10 cellular contexts compared by ENCODE assay signal in the genomic region with DNA sequence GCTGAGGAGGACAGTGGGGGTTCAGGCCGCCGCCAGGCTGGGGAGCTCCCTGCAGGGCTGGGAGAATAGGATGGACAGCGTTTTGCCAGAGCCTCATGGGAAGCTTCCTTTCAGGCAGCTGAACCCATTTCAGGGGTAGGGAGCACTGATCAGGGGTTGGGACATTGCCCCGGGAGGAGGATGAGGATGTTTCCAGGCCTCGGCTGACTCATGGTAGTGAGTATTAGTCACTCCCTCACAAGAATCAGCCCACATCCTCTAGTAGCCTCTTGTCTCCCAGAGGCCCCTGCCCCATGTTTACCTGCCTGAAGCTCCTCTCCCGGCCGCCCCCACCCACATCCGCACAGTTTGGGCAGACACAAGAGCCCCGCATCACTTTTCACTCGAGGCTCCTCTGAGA.
DNase-seq lines count a peak whose midpoint lies in the region; ATAC-seq, FAIRE-seq and TF ChIP-seq lines count a peak whose summit lies in the region.
"Had no signal": no experiment of that assay in that cellular context is flagged by ENCODE, and none has a peak within 500 bp of the region (broad histone marks: within the 10 kb centered on the region; RNA-seq: fewer than 3 reads in every experiment).

No MANE protein-coding gene starts in this region.

- H3K79me2 ChIP-seq in astrocyte (ENCODE audit: insufficient read depth, low read length) = no peaks in the 10 kb centered on the region

- H3K4me1 Mint-ChIP-seq in astrocyte (ENCODE audit: low read depth, unreplicated experiment) = peaks cover 26% of the 10 kb centered on the region

- no peak overlapping the region for H3K4me3 Mint-ChIP-seq in astrocyte (ENCODE audit: unreplicated experiment)

- TF ChIP-seq CTCF in astrocyte (IDR thresholded peaks at IDR 0.05; ENCODE audit: insufficient read depth, low read depth, low read length) (no peak), lower lobe of right lung (IDR thresholded peaks at IDR 0.05) (no peak)

- peaks cover 7% of the 10 kb centered on the region for H3K9me3 Mint-ChIP-seq in astrocyte (ENCODE audit: unreplicated experiment)

- no peaks in the 10 kb centered on the region for H3K36me3 ChIP-seq in BLaER1 treated with 17β-estradiol and CSF1 and Interleukin-3, amounts not matched to agents 10 nM and 100 nM
- H3K36me3 ChIP-seq in astrocyte (ENCODE audit: insufficient read depth, low read length) (no peaks in the 10 kb centered on the region), lower lobe of right lung (no peaks in the 10 kb centered on the region)

- no peak overlapping the region for H3K27ac Mint-ChIP-seq in astrocyte (ENCODE audit: unreplicated experiment)

- peak overlapping the region; percentile 9 for H2AFZ ChIP-seq in astrocyte (ENCODE audit: low read depth, low read length)

- H3K9me3 ChIP-seq in BLaER1 treated with 17β-estradiol and CSF1 and Interleukin-3, amounts not matched to agents 10 nM and 100 nM (replicated peaks in 1 of 11) = peaks cover 0 to 18% (median 8%) of the 10 kb centered on the region in 11 experiments; a peak in 8 of 22 replicates
- H3K9me3 ChIP-seq in astrocyte (ENCODE audit: insufficient read depth, low read depth, low read length) = no peaks in the 10 kb centered on the region
- H3K9me3 ChIP-seq in lower lobe of right lung = no peaks in the 10 kb centered on the region

- peak overlapping the region; percentile 53 to 86 (median 64) for H3K4me2 ChIP-seq in BLaER1 treated with 17β-estradiol and CSF1 and Interleukin-3, amounts not matched to agents 10 nM and 100 nM
- H3K4me2 ChIP-seq in astrocyte (ENCODE audit: low read length) = peak overlapping the region; percentile 32

- H3K4me1 ChIP-seq in BLaER1 treated with 17β-estradiol and CSF1 and Interleukin-3, amounts not matched to agents 10 nM and 100 nM = peaks cover 17 to 71% (median 32%) of the 10 kb centered on the region in 10 experiments
- H3K4me1 ChIP-seq in astrocyte (ENCODE audit: insufficient read depth, low read length) (peaks cover 17% of the 10 kb centered on the region), lower lobe of right lung (peaks cover 10% of the 10 kb centered on the region)

- H3K27me3 Mint-ChIP-seq in astrocyte (ENCODE audit: low read depth, unreplicated experiment) = no peaks in the 10 kb centered on the region

- peaks cover 4% of the 10 kb centered on the region for H3K36me3 Mint-ChIP-seq in astrocyte (ENCODE audit: low read depth, unreplicated experiment)

- peak overlapping the region in 2 of 11 experiments; percentile 27 to 40; a peak in 2 of 22 replicates for H3K9ac ChIP-seq in BLaER1 treated with 17β-estradiol and CSF1 and Interleukin-3, amounts not matched to agents 10 nM and 100 nM
- H3K9ac ChIP-seq in astrocyte (ENCODE audit: low read length) = no peak overlapping the region

- DNase-seq in HPDE6-E6E7 (ENCODE audit: extremely low spot score) = peak; percentile 80
- peak; percentile 78 for DNase-seq in astrocyte (ENCODE audit: low read depth)
- no peak for DNase-seq in lower lobe of right lung
- DNase-seq in NCI-H146 (lab: John Stamatoyannopoulos, UW) = no peak
- no peak for DNase-seq in cerebellum (ENCODE audit: low spot score)
- DNase-seq in putamen (ENCODE audit: low spot score) = no peak
- DNase-seq: left ventricle myocardium superior, NCI-H2171 treated with DMSO at 0.1 percent for 48 hours had no signal

- peak; percentile 30 to 38 for ATAC-seq in lower lobe of right lung
- ATAC-seq in GM21423 (IDR thresholded peaks at IDR 0.05; ENCODE audit: unreplicated experiment) = no peak
- ATAC-seq: left ventricle myocardium superior had no signal

- H3K4me3 ChIP-seq in BLaER1 treated with 17β-estradiol and CSF1 and Interleukin-3, amounts not matched to agents 10 nM and 100 nM = no peak overlapping the region
- H3K4me3 ChIP-seq in astrocyte (ENCODE audit: insufficient read depth, low read depth, low read length) (no peak overlapping the region), lower lobe of right lung (no peak overlapping the region)

- H4K20me1 ChIP-seq in BLaER1 treated with 17β-estradiol and CSF1 and Interleukin-3, amounts not matched to agents 10 nM and 100 nM = no peaks in the 10 kb centered on the region
- H4K20me1 ChIP-seq in astrocyte (ENCODE audit: insufficient read depth, low read length) = no peaks in the 10 kb centered on the region

- intact Hi-C loops in lower lobe of right lung (cut with DNase I) = no loop called here

- no peaks in the 10 kb centered on the region for H3K27me3 ChIP-seq in BLaER1 treated with 17β-estradiol and CSF1 and Interleukin-3, amounts not matched to agents 10 nM and 100 nM
- H3K27me3 ChIP-seq in astrocyte (ENCODE audit: insufficient read depth, low read length) = no peaks in the 10 kb centered on the region
- H3K27me3 ChIP-seq in lower lobe of right lung (ENCODE audit: low read depth) = no peaks in the 10 kb centered on the region

- peak overlapping the region in 8 of 11 experiments; percentile 0 to 67 (median 46); a peak in 13 of 22 replicates for H3K27ac ChIP-seq in BLaER1 treated with 17β-estradiol and CSF1 and Interleukin-3, amounts not matched to agents 10 nM and 100 nM
- peak overlapping the region; percentile 31 for H3K27ac ChIP-seq in astrocyte (ENCODE audit: low read depth, low read length)
- H3K27ac ChIP-seq in lower lobe of right lung = no peak overlapping the region

- FAIRE-seq in astrocyte (lab: Jason Lieb, UNC) = no peak

Comparison
In these comparisons a context has a peak if more than half of its experiments do, and no peak if none do; other contexts are left out.
1. DNase-seq: peak in HPDE6-E6E7 (single experiment) and astrocyte (single experiment); none in lower lobe of right lung (single experiment), NCI-H146 (single experiment), cerebellum (single experiment) and putamen (single experiment).